1 cellular context compared by ENCODE assay signal in the genomic region with DNA sequence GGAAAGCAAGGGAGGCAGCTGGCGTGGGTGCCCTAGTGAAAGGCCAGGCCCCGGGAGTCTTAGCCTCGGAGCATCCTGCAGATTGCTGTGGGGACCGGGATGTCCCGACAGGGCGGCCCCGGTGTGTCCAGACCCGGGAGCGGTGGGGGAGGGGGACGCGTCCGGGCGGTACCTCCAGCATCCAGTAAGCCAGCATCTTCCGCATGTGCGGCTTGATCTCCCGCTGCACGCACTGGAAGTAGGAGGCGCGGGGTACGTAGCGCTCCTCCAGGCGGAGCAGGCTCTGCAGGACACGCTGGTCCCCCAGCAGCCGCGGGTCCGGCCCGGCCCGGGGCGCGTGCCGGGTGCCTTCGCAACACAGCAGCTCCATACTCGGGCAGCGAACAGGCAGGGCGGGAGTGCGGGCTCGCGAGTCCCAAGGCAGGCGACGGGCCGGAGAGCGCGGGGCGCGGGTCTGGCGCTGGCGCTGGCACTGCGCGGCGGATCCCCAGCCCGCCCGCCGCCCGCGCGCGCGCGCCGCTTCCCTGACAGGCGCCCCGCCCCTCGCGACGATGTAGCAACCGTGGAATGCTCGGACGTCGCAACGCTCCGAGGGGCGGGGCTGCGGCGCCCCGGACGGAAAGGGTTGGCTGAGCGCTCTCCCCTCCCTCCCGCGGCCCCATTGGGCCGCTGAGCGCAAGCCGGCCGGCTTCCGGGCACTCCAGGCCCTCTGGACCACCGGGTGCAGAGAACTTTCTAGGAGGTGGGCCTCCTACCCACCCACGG.
TF ChIP-seq lines count a peak whose summit lies in the region.

A gene (minus strand): TSS at position 529 of the 765 bp plus-strand sequence. CDS start 159 bp downstream, at position 370.

TF ChIP-seq in HepG2, 621 proteins besides CTCF, POLR2A, EP300 and RAD21 (continued from another document and continues in another):
- TF ChIP-seq, protein P1, sequence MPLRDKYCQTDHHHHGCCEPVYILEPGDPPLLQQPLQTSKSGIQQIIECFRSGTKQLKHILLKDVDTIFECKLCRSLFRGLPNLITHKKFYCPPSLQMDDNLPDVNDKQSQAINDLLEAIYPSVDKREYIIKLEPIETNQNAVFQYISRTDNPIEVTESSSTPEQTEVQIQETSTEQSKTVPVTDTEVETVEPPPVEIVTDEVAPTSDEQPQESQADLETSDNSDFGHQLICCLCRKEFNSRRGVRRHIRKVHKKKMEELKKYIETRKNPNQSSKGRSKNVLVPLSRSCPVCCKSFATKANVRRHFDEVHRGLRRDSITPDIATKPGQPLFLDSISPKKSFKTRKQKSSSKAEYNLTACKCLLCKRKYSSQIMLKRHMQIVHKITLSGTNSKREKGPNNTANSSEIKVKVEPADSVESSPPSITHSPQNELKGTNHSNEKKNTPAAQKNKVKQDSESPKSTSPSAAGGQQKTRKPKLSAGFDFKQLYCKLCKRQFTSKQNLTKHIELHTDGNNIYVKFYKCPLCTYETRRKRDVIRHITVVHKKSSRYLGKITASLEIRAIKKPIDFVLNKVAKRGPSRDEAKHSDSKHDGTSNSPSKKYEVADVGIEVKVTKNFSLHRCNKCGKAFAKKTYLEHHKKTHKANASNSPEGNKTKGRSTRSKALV (CRISPR knock-in tag; IDR thresholded peaks at IDR 0.05), result peak; percentile 84; the same call in 1 of the 2 replicates
- TF ChIP-seq ZNF33B (CRISPR knock-in tag; IDR thresholded peaks at IDR 0.05) (no peak), THYN1 (CRISPR knock-in tag; IDR thresholded peaks at IDR 0.05; ENCODE audit: borderline replicate concordance, low read depth) (no peak), YY1 (IDR thresholded peaks at IDR 0.05; ENCODE audit: insufficient read depth, insufficient replicate concordance, low read depth, low read length) (peak; percentile 48), ZNF143 (CRISPR knock-in tag; IDR thresholded peaks at IDR 0.05) (peak; percentile 50; the same call in 1 of the 2 replicates), ZNF264 (CRISPR knock-in tag; IDR thresholded peaks at IDR 0.05) (no peak), ZBTB42 (CRISPR knock-in tag; IDR thresholded peaks at IDR 0.05) (no peak), ZBTB7A (CRISPR knock-in tag; IDR thresholded peaks at IDR 0.05) (no peak), ZNF230 (CRISPR knock-in tag; IDR thresholded peaks at IDR 0.05) (peak; percentile 77; the same call in 1 of the 2 replicates), ZNF557 (CRISPR knock-in tag; IDR thresholded peaks at IDR 0.05) (0 out of 2 replicates have a peak, but pooled peaks have one; percentile 52), TEAD3 (CRISPR knock-in tag; optimal IDR thresholded peaks at IDR 0.05; ENCODE audit: borderline replicate concordance) (peak; percentile 84), ZFYVE20 (CRISPR knock-in tag; IDR thresholded peaks at IDR 0.05; ENCODE audit: borderline replicate concordance, low read depth) (no peak), MZF1 (CRISPR knock-in tag; IDR thresholded peaks at IDR 0.05; ENCODE audit: borderline replicate concordance) (no peak), ZNF354B (CRISPR knock-in tag; IDR thresholded peaks at IDR 0.05) (no peak), ZNF652 (CRISPR knock-in tag; IDR thresholded peaks at IDR 0.05; ENCODE audit: borderline replicate concordance, low read depth) (no peak), ZNF263 (CRISPR knock-in tag; IDR thresholded peaks at IDR 0.05) (0 out of 2 replicates have a peak, but pooled peaks have one; percentile 64), MED1 (CRISPR knock-in tag; IDR thresholded peaks at IDR 0.05) (no peak), CHD2 (IDR thresholded peaks at IDR 0.05; ENCODE audit: low read depth, low read length) (no peak), ZZZ3 (CRISPR knock-in tag; IDR thresholded peaks at IDR 0.05; ENCODE audit: borderline replicate concordance) (no peak), HMG20B (CRISPR knock-in tag; conservative IDR thresholded peaks at IDR 0.05) (no peak), POLR2AphosphoS2 (IDR thresholded peaks at IDR 0.05; ENCODE audit: low read depth, low read length) (no peak), ZNF598 (CRISPR knock-in tag; IDR thresholded peaks at IDR 0.05; ENCODE audit: borderline replicate concordance) (peak; percentile 30; the same call in 1 of the 2 replicates), RELA (CRISPR knock-in tag; IDR thresholded peaks at IDR 0.05) (no peak), ZBTB3 (CRISPR knock-in tag; IDR thresholded peaks at IDR 0.05; ENCODE audit: borderline replicate concordance, low read depth) (no peak), ZNF124 (CRISPR knock-in tag; IDR thresholded peaks at IDR 0.05) (no peak), ZNF232 (CRISPR knock-in tag; IDR thresholded peaks at IDR 0.05; ENCODE audit: borderline replicate concordance) (0 out of 2 replicates have a peak, but pooled peaks have one; percentile 39), FOXO1 (CRISPR knock-in tag; IDR thresholded peaks at IDR 0.05) (no peak), ZNF777 (CRISPR knock-in tag; IDR thresholded peaks at IDR 0.05) (peak; percentile 91), ETV5 (CRISPR knock-in tag; IDR thresholded peaks at IDR 0.05; ENCODE audit: borderline replicate concordance) (peak; percentile 23; the same call in 1 of the 2 replicates), DR1 (CRISPR knock-in tag; IDR thresholded peaks at IDR 0.05) (no peak), MIER2 (CRISPR knock-in tag; IDR thresholded peaks at IDR 0.05) (no peak), ZNF75D (CRISPR knock-in tag; IDR thresholded peaks at IDR 0.05; ENCODE audit: borderline replicate concordance) (no peak), ZMYM2 (CRISPR knock-in tag; IDR thresholded peaks at IDR 0.05) (no peak), ZBTB20 (CRISPR knock-in tag; IDR thresholded peaks at IDR 0.05; ENCODE audit: borderline replicate concordance, low read depth) (no peak), MLLT10 (CRISPR knock-in tag; IDR thresholded peaks at IDR 0.05) (no peak), ZNF737 (CRISPR knock-in tag; IDR thresholded peaks at IDR 0.05; ENCODE audit: borderline replicate concordance) (no peak), ZNF746 (CRISPR knock-in tag; IDR thresholded peaks at IDR 0.05) (peak; percentile 21; the same call in 1 of the 2 replicates), NR1H2 (CRISPR knock-in tag; IDR thresholded peaks at IDR 0.05; ENCODE audit: borderline replicate concordance, low read depth) (no peak)
- TF ChIP-seq, protein P2, sequence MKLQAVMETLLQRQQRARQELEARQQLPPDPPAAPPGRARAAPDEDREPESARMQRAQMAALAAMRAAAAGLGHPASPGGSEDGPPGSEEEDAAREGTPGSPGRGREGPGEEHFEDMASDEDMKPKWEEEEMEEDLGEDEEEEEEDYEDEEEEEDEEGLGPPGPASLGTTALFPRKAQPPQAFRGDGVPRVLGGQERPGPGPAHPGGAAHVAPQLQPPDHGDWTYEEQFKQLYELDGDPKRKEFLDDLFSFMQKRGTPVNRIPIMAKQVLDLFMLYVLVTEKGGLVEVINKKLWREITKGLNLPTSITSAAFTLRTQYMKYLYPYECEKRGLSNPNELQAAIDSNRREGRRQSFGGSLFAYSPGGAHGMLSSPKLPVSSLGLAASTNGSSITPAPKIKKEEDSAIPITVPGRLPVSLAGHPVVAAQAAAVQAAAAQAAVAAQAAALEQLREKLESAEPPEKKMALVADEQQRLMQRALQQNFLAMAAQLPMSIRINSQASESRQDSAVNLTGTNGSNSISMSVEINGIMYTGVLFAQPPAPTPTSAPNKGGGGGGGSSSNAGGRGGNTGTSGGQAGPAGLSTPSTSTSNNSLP (IDR thresholded peaks at IDR 0.05; ENCODE audit: low read depth, low read length), result no peak
- TF ChIP-seq, protein P3, sequence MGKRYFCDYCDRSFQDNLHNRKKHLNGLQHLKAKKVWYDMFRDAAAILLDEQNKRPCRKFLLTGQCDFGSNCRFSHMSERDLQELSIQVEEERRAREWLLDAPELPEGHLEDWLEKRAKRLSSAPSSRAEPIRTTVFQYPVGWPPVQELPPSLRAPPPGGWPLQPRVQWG (CRISPR knock-in tag; IDR thresholded peaks at IDR 0.05; ENCODE audit: borderline replicate concordance, low read depth), result no peak
- TF ChIP-seq, protein P4, sequence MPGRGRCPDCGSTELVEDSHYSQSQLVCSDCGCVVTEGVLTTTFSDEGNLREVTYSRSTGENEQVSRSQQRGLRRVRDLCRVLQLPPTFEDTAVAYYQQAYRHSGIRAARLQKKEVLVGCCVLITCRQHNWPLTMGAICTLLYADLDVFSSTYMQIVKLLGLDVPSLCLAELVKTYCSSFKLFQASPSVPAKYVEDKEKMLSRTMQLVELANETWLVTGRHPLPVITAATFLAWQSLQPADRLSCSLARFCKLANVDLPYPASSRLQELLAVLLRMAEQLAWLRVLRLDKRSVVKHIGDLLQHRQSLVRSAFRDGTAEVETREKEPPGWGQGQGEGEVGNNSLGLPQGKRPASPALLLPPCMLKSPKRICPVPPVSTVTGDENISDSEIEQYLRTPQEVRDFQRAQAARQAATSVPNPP (CRISPR knock-in tag; IDR thresholded peaks at IDR 0.05), result no peak
- TF ChIP-seq, protein P5, sequence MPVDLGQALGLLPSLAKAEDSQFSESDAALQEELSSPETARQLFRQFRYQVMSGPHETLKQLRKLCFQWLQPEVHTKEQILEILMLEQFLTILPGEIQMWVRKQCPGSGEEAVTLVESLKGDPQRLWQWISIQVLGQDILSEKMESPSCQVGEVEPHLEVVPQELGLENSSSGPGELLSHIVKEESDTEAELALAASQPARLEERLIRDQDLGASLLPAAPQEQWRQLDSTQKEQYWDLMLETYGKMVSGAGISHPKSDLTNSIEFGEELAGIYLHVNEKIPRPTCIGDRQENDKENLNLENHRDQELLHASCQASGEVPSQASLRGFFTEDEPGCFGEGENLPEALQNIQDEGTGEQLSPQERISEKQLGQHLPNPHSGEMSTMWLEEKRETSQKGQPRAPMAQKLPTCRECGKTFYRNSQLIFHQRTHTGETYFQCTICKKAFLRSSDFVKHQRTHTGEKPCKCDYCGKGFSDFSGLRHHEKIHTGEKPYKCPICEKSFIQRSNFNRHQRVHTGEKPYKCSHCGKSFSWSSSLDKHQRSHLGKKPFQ (CRISPR knock-in tag; IDR thresholded peaks at IDR 0.05; ENCODE audit: insufficient replicate concordance), result no peak
- TF ChIP-seq, protein P6, sequence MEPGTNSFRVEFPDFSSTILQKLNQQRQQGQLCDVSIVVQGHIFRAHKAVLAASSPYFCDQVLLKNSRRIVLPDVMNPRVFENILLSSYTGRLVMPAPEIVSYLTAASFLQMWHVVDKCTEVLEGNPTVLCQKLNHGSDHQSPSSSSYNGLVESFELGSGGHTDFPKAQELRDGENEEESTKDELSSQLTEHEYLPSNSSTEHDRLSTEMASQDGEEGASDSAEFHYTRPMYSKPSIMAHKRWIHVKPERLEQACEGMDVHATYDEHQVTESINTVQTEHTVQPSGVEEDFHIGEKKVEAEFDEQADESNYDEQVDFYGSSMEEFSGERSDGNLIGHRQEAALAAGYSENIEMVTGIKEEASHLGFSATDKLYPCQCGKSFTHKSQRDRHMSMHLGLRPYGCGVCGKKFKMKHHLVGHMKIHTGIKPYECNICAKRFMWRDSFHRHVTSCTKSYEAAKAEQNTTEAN (CRISPR knock-in tag; conservative IDR thresholded peaks at IDR 0.05), result peak; percentile 39; the same call in 1 of the 2 replicates
- TF ChIP-seq, protein P7, sequence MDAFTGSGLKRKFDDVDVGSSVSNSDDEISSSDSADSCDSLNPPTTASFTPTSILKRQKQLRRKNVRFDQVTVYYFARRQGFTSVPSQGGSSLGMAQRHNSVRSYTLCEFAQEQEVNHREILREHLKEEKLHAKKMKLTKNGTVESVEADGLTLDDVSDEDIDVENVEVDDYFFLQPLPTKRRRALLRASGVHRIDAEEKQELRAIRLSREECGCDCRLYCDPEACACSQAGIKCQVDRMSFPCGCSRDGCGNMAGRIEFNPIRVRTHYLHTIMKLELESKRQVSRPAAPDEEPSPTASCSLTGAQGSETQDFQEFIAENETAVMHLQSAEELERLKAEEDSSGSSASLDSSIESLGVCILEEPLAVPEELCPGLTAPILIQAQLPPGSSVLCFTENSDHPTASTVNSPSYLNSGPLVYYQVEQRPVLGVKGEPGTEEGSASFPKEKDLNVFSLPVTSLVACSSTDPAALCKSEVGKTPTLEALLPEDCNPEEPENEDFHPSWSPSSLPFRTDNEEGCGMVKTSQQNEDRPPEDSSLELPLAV (CRISPR knock-in tag; conservative IDR thresholded peaks at IDR 0.05; ENCODE audit: low read depth), result no peak
- TF ChIP-seq, protein P8, sequence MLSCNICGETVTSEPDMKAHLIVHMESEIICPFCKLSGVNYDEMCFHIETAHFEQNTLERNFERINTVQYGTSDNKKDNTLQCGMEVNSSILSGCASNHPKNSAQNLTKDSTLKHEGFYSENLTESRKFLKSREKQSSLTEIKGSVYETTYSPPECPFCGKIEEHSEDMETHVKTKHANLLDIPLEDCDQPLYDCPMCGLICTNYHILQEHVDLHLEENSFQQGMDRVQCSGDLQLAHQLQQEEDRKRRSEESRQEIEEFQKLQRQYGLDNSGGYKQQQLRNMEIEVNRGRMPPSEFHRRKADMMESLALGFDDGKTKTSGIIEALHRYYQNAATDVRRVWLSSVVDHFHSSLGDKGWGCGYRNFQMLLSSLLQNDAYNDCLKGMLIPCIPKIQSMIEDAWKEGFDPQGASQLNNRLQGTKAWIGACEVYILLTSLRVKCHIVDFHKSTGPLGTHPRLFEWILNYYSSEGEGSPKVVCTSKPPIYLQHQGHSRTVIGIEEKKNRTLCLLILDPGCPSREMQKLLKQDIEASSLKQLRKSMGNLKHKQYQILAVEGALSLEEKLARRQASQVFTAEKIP (CRISPR knock-in tag; IDR thresholded peaks at IDR 0.05; ENCODE audit: borderline replicate concordance), result no peak
- TF ChIP-seq, protein P9, sequence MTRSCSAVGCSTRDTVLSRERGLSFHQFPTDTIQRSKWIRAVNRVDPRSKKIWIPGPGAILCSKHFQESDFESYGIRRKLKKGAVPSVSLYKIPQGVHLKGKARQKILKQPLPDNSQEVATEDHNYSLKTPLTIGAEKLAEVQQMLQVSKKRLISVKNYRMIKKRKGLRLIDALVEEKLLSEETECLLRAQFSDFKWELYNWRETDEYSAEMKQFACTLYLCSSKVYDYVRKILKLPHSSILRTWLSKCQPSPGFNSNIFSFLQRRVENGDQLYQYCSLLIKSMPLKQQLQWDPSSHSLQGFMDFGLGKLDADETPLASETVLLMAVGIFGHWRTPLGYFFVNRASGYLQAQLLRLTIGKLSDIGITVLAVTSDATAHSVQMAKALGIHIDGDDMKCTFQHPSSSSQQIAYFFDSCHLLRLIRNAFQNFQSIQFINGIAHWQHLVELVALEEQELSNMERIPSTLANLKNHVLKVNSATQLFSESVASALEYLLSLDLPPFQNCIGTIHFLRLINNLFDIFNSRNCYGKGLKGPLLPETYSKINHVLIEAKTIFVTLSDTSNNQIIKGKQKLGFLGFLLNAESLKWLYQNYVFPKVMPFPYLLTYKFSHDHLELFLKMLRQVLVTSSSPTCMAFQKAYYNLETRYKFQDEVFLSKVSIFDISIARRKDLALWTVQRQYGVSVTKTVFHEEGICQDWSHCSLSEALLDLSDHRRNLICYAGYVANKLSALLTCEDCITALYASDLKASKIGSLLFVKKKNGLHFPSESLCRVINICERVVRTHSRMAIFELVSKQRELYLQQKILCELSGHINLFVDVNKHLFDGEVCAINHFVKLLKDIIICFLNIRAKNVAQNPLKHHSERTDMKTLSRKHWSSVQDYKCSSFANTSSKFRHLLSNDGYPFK (CRISPR knock-in tag; IDR thresholded peaks at IDR 0.05; ENCODE audit: borderline replicate concordance), result no peak; the same call in 1 of the 2 replicates
